Comparison of ENCODE assay signal across 30 cellular contexts in genomic region chrX:10134921-10135320, GRCh38. TPM values are rescaled to one million over a fixed set of nuclear protein-coding genes. Genes with fewer than 3 reads are reported as not detected.
"Had no signal": no experiment of that assay in that cellular context is flagged by ENCODE, and none has a peak within 500 bp of the region (broad histone marks: within the 10 kb centered on the region; RNA-seq: fewer than 3 reads in every experiment).

No MANE protein-coding gene starts in this region.

- H3K4me1 ChIP-seq: ascending aorta, esophagus squamous epithelium, gastroesophageal sphincter had no signal

- H3K27ac ChIP-seq: ascending aorta, brain microvascular endothelial cell, epithelial cell of prostate, esophagus squamous epithelium, gastroesophageal sphincter had no signal

- DNase-seq: activated CD4-positive, alpha-beta memory T cell treated with anti-CD3 and anti-CD28 coated beads, Interleukin-2, amount 10 ng/mL, durations not matched to agents 7 days and 5 days; activated CD4-positive, alpha-beta T cell treated with anti-CD3 and anti-CD28 coated beads for 1 hour; activated CD4-positive, alpha-beta T cell treated with anti-CD3 and anti-CD28 coated beads for 4 hours; activated CD4-positive, alpha-beta T cell treated with anti-CD3 and anti-CD28 coated beads, Interleukin-2, amount 10 ng/mL, durations not matched to agents 7 days and 5 days; activated CD4-positive, alpha-beta T cell treated with anti-CD3 and anti-CD28 coated beads, Interleukin-2, amount 50 U/mL, for 4 hours; activated CD8-positive, alpha-beta memory T cell treated with anti-CD3 and anti-CD28 coated beads, Interleukin-2, amount 50 U/mL, for 48 hours; activated gamma-delta T cell; activated naive CD4-positive, alpha-beta T cell; activated naive CD4-positive, alpha-beta T cell treated with anti-CD3 and anti-CD28 coated beads, Interleukin-2, amount 10 ng/mL, durations not matched to agents 7 days and 5 days; activated naive CD8-positive, alpha-beta T cell treated with anti-CD3 and anti-CD28 coated beads, Interleukin-2, amount 10 ng/mL, durations not matched to agents 7 days and 5 days; activated T-cell treated with anti-CD3 and anti-CD28 coated beads for 4 hours; activated T-cell treated with anti-CD3 and anti-CD28 coated beads, Interleukin-2, amount 50 U/mL, for 24 hours; activated T-cell treated with anti-CD3 and anti-CD28 coated beads, Interleukin-2, amount 50 U/mL, for 72 hours; brain microvascular endothelial cell; caudate nucleus; cortex of kidney; effector CD8-positive, alpha-beta T cell; esophagus squamous epithelium; foreskin melanocyte; T-helper 2 cell had no signal

- H3K27ac Mint-ChIP-seq: activated CD4-positive, alpha-beta memory T cell treated with anti-CD3 and anti-CD28 coated beads, Interleukin-2, amount 10 ng/mL, durations not matched to agents 7 days and 5 days; activated CD4-positive, alpha-beta T cell treated with anti-CD3 and anti-CD28 coated beads, Interleukin-2, amount 10 ng/mL, durations not matched to agents 7 days and 5 days; activated naive CD4-positive, alpha-beta T cell treated with anti-CD3 and anti-CD28 coated beads, Interleukin-2, amount 10 ng/mL, durations not matched to agents 7 days and 5 days; activated naive CD4-positive, alpha-beta T cell treated with anti-CD3 and anti-CD28 coated beads, Interleukin-2, amount 50 U/mL, for 72 hours; activated naive CD8-positive, alpha-beta T cell treated with anti-CD3 and anti-CD28 coated beads, Interleukin-2, amount 10 ng/mL, durations not matched to agents 7 days and 5 days; activated T-cell treated with anti-CD3 and anti-CD28 coated beads, Interleukin-2, amount 50 U/mL, for 24 hours; activated T-cell treated with anti-CD3 and anti-CD28 coated beads, Interleukin-2, amount 50 U/mL, for 72 hours; WTC11 had no signal

- H3K9me3 Mint-ChIP-seq: activated CD4-positive, alpha-beta memory T cell treated with anti-CD3 and anti-CD28 coated beads, Interleukin-2, amount 10 ng/mL, durations not matched to agents 7 days and 5 days; activated CD4-positive, alpha-beta T cell treated with anti-CD3 and anti-CD28 coated beads, Interleukin-2, amount 10 ng/mL, durations not matched to agents 7 days and 5 days; activated naive CD4-positive, alpha-beta T cell treated with anti-CD3 and anti-CD28 coated beads, Interleukin-2, amount 10 ng/mL, durations not matched to agents 7 days and 5 days; activated naive CD4-positive, alpha-beta T cell treated with anti-CD3 and anti-CD28 coated beads, Interleukin-2, amount 50 U/mL, for 72 hours; activated naive CD8-positive, alpha-beta T cell treated with anti-CD3 and anti-CD28 coated beads, Interleukin-2, amount 10 ng/mL, durations not matched to agents 7 days and 5 days; activated T-cell treated with anti-CD3 and anti-CD28 coated beads, Interleukin-2, amount 50 U/mL, for 24 hours; activated T-cell treated with anti-CD3 and anti-CD28 coated beads, Interleukin-2, amount 50 U/mL, for 72 hours; WTC11 had no signal

- H3K9me3 ChIP-seq: ascending aorta, esophagus squamous epithelium, gastroesophageal sphincter had no signal

- H3K4me3 Mint-ChIP-seq: activated CD4-positive, alpha-beta memory T cell treated with anti-CD3 and anti-CD28 coated beads, Interleukin-2, amount 10 ng/mL, durations not matched to agents 7 days and 5 days; activated CD4-positive, alpha-beta T cell treated with anti-CD3 and anti-CD28 coated beads, Interleukin-2, amount 10 ng/mL, durations not matched to agents 7 days and 5 days; activated naive CD4-positive, alpha-beta T cell treated with anti-CD3 and anti-CD28 coated beads, Interleukin-2, amount 10 ng/mL, durations not matched to agents 7 days and 5 days; activated naive CD8-positive, alpha-beta T cell treated with anti-CD3 and anti-CD28 coated beads, Interleukin-2, amount 10 ng/mL, durations not matched to agents 7 days and 5 days; activated T-cell treated with anti-CD3 and anti-CD28 coated beads, Interleukin-2, amount 50 U/mL, for 24 hours; activated T-cell treated with anti-CD3 and anti-CD28 coated beads, Interleukin-2, amount 50 U/mL, for 72 hours; WTC11 had no signal

- H3K27me3 Mint-ChIP-seq: activated CD4-positive, alpha-beta memory T cell treated with anti-CD3 and anti-CD28 coated beads, Interleukin-2, amount 10 ng/mL, durations not matched to agents 7 days and 5 days; activated CD4-positive, alpha-beta T cell treated with anti-CD3 and anti-CD28 coated beads, Interleukin-2, amount 10 ng/mL, durations not matched to agents 7 days and 5 days; activated naive CD4-positive, alpha-beta T cell treated with anti-CD3 and anti-CD28 coated beads, Interleukin-2, amount 10 ng/mL, durations not matched to agents 7 days and 5 days; activated naive CD8-positive, alpha-beta T cell treated with anti-CD3 and anti-CD28 coated beads, Interleukin-2, amount 10 ng/mL, durations not matched to agents 7 days and 5 days had no signal

- H3K4me3 ChIP-seq: ascending aorta, esophagus squamous epithelium, gastroesophageal sphincter had no signal

- FAIRE-seq: bronchial epithelial cell, colon, endometrium, endothelial cell of umbilical vein had no signal

- ATAC-seq: activated naive CD4-positive, alpha-beta T cell treated with anti-CD3 and anti-CD28 coated beads, Interleukin-2, amount 50 U/mL, for 72 hours; activated T-cell treated with anti-CD3 and anti-CD28 coated beads, Interleukin-2, amount 50 U/mL, for 72 hours; gastroesophageal sphincter; WTC11 had no signal

- H3K4me1 Mint-ChIP-seq: activated CD4-positive, alpha-beta memory T cell treated with anti-CD3 and anti-CD28 coated beads, Interleukin-2, amount 10 ng/mL, durations not matched to agents 7 days and 5 days; activated CD4-positive, alpha-beta T cell treated with anti-CD3 and anti-CD28 coated beads, Interleukin-2, amount 10 ng/mL, durations not matched to agents 7 days and 5 days; activated naive CD4-positive, alpha-beta T cell treated with anti-CD3 and anti-CD28 coated beads, Interleukin-2, amount 10 ng/mL, durations not matched to agents 7 days and 5 days; activated naive CD8-positive, alpha-beta T cell treated with anti-CD3 and anti-CD28 coated beads, Interleukin-2, amount 10 ng/mL, durations not matched to agents 7 days and 5 days had no signal

- H3K36me3 Mint-ChIP-seq: activated naive CD4-positive, alpha-beta T cell treated with anti-CD3 and anti-CD28 coated beads, Interleukin-2, amount 50 U/mL, for 72 hours had no signal

- H3K27me3 ChIP-seq: ascending aorta, brain microvascular endothelial cell, esophagus squamous epithelium, gastroesophageal sphincter had no signal

RNA-seq across cellular contexts. Expression of gene CLCN4, which starts 21.9 kb away (rescaled TPM):
- total RNA-seq: activated CD4-positive, alpha-beta memory T cell treated with anti-CD3 and anti-CD28 coated beads, Interleukin-2, amount 10 ng/mL, durations not matched to agents 7 days and 5 days; activated CD4-positive, alpha-beta T cell treated with anti-CD3 and anti-CD28 coated beads, Interleukin-2, amount 10 ng/mL, durations not matched to agents 7 days and 5 days; activated naive CD4-positive, alpha-beta T cell treated with anti-CD3 and anti-CD28 coated beads, Interleukin-2, amount 50 U/mL, for 72 hours; T-helper 1 cell treated with Interleukin-12 subunit alpha and Interleukin-12 subunit beta and Interleukin-4 antibody, amounts not matched to agents 30 ng/mL and 1 ng/mL, for 36 hours had no signal
